In genomic region chr22:33654173-33654890, GRCh38 we compare ENCODE assay signal across 17 cellular contexts.
"Had no signal": no experiment of that assay in that cellular context is flagged by ENCODE, and none has a peak within 500 bp of the region (broad histone marks: within the 10 kb centered on the region; RNA-seq: fewer than 3 reads in every experiment).

No MANE protein-coding gene starts in this region.

- H3K27ac ChIP-seq: adrenal gland, coronary artery, lower lobe of right lung, upper lobe of right lung had no signal

- H3K4me1 ChIP-seq: upper lobe of right lung had no signal

- ATAC-seq: effector memory CD8-positive, alpha-beta T cell; lower lobe of right lung; naive thymus-derived CD8-positive, alpha-beta T cell; right cardiac atrium; upper lobe of right lung had no signal

- H3K4me3 Mint-ChIP-seq: activated CD4-positive, alpha-beta T cell treated with anti-CD3 and anti-CD28 coated beads, Interleukin-2, amount 10 ng/mL, durations not matched to agents 7 days and 5 days; effector memory CD8-positive, alpha-beta T cell; naive thymus-derived CD8-positive, alpha-beta T cell had no signal

- H3K27ac Mint-ChIP-seq: activated CD4-positive, alpha-beta T cell treated with anti-CD3 and anti-CD28 coated beads, Interleukin-2, amount 10 ng/mL, durations not matched to agents 7 days and 5 days; effector memory CD8-positive, alpha-beta T cell; naive thymus-derived CD8-positive, alpha-beta T cell had no signal

- DNase-seq: activated CD4-positive, alpha-beta T cell treated with anti-CD3 and anti-CD28 coated beads, Interleukin-2, amount 10 ng/mL, durations not matched to agents 7 days and 5 days; activated CD4-positive, CD25-positive, alpha-beta regulatory T cell; activated naive CD4-positive, alpha-beta T cell treated with anti-CD3 and anti-CD28 coated beads, Interleukin-2, amount 50 U/mL, for 16 hours; activated T-cell treated with anti-CD3 and anti-CD28 coated beads, Interleukin-2, amount 50 U/mL, for 1 hour; effector memory CD8-positive, alpha-beta T cell; erythroblast; kidney glomerular epithelial cell; lower lobe of right lung; naive thymus-derived CD8-positive, alpha-beta T cell; nucleus accumbens; right cardiac atrium; stimulated activated naive CD4-positive, alpha-beta T cell; substantia nigra; T-helper 2 cell; upper lobe of right lung had no signal

- H3K27me3 ChIP-seq: adrenal gland, upper lobe of right lung had no signal

- H3K9me3 ChIP-seq: adrenal gland, lower lobe of right lung, upper lobe of right lung had no signal

- H3K4me3 ChIP-seq: adrenal gland, coronary artery, lower lobe of right lung, upper lobe of right lung had no signal

- H3K27me3 Mint-ChIP-seq: activated CD4-positive, alpha-beta T cell treated with anti-CD3 and anti-CD28 coated beads, Interleukin-2, amount 10 ng/mL, durations not matched to agents 7 days and 5 days; effector memory CD8-positive, alpha-beta T cell had no signal

- H3K4me1 Mint-ChIP-seq: activated CD4-positive, alpha-beta T cell treated with anti-CD3 and anti-CD28 coated beads, Interleukin-2, amount 10 ng/mL, durations not matched to agents 7 days and 5 days; naive thymus-derived CD8-positive, alpha-beta T cell had no signal

- H3K36me3 ChIP-seq: adrenal gland, upper lobe of right lung had no signal
